23 cellular contexts compared by ENCODE assay signal in genomic region chr16:31131841-31132271, GRCh38. TPM values are rescaled to one million over a fixed set of nuclear protein-coding genes. Genes with fewer than 3 reads are reported as not detected.
DNase-seq lines count a peak whose midpoint lies in the region; ATAC-seq, FAIRE-seq and TF ChIP-seq lines count a peak whose summit lies in the region.
"Had no signal": no experiment of that assay in that cellular context is flagged by ENCODE, and none has a peak within 500 bp of the region (broad histone marks: within the 10 kb centered on the region; RNA-seq: fewer than 3 reads in every experiment).

No MANE protein-coding gene starts in this region.

- no peak overlapping the region for H3K9ac ChIP-seq in keratinocyte (ENCODE audit: control insufficient read depth, extremely low read depth, insufficient read depth, low read length)

- H3K4me3 ChIP-seq in Caco-2 (ENCODE audit: low read depth, low read length), result no peak overlapping the region
- no peak overlapping the region for H3K4me3 ChIP-seq in keratinocyte (ENCODE audit: control insufficient read depth in 2 of 3, extremely low read depth in 1 of 3, insufficient read depth in 2 of 3, low read depth in 1 of 3, low read length in 3 of 3)
- H3K4me3 ChIP-seq in prostate gland, result no peak overlapping the region
- H3K4me3 ChIP-seq: esophagus muscularis mucosa, upper lobe of right lung had no signal

- H3K36me3 ChIP-seq in Caco-2 (ENCODE audit: control insufficient read depth, insufficient read depth, low read length) (peaks cover 6% of the 10 kb centered on the region), keratinocyte (ENCODE audit: control insufficient read depth in 2 of 2, extremely low read depth in 1 of 2, insufficient read depth in 2 of 2, low read length in 2 of 2) (peaks cover 12 to 35% of the 10 kb centered on the region in 2 experiments), prostate gland (peaks cover 0 to 4% of the 10 kb centered on the region in 2 donors)

- FAIRE-seq in keratinocyte (lab: Jason Lieb, UNC), result no peak

- H3K36me3 Mint-ChIP-seq in Caco-2 (ENCODE audit: insufficient read depth, unreplicated experiment) (peaks cover 56% of the 10 kb centered on the region), WTC11 (peaks cover 31% of the 10 kb centered on the region)
- peaks cover 9% of the 10 kb centered on the region for H3K36me3 Mint-ChIP-seq in T-helper 2 cell treated with Interferon-gamma antibody and Interleukin-4, amounts not matched to agents 5 μg/mL and 100 μg/mL, for 36 hours (ENCODE audit: low read depth)

- no peak overlapping the region for H2AFZ ChIP-seq in keratinocyte (ENCODE audit: control insufficient read depth, low read length)

- no peaks in the 10 kb centered on the region for H3K27me3 Mint-ChIP-seq in Caco-2 (ENCODE audit: insufficient read depth, unreplicated experiment)
- H3K27me3 Mint-ChIP-seq in WTC11 (ENCODE audit: low read depth), result no peaks in the 10 kb centered on the region
- no peaks in the 10 kb centered on the region for H3K27me3 Mint-ChIP-seq in T-helper 2 cell treated with Interferon-gamma antibody and Interleukin-4, amounts not matched to agents 5 μg/mL and 100 μg/mL, for 36 hours (ENCODE audit: low read depth)
- H3K27me3 Mint-ChIP-seq: CD4-positive, CD25-positive, alpha-beta regulatory T cell; naive thymus-derived CD8-positive, alpha-beta T cell had no signal

- TF ChIP-seq POLR2A in prostate gland (IDR thresholded peaks at IDR 0.05), result no peak

- 54% methylated on average over 4 of the region's 5 CpGs for WGBS in prostate gland

- intact Hi-C loops in Caco-2 (cut with micrococcal nuclease; ENCODE audit: unreplicated experiment) (loop anchor here (1.0 to 10.0 kb wide), 3 partner anchors 10 to 323 kb away; partner anchors contain the start of genes ARMC5 and KAT8), prostate gland (cut with DNase I) (no loop called here)

- H3K4me2 ChIP-seq in keratinocyte (ENCODE audit: control insufficient read depth, extremely low read depth, insufficient read depth, low read depth, low read length), result peak overlapping the region; percentile 54

- H3K9me1 ChIP-seq in keratinocyte (ENCODE audit: control insufficient read depth, extremely low read depth, insufficient read depth, low read length), result peaks cover 7% of the 10 kb centered on the region

- H3K27ac ChIP-seq in keratinocyte (ENCODE audit: control insufficient read depth, insufficient read depth, low read length), result peak overlapping the region; percentile 49
- peak overlapping the region; percentile 92 to 94 for H3K27ac ChIP-seq in prostate gland
- H3K27ac ChIP-seq: esophagus muscularis mucosa, WERI-Rb-1 had no signal

- H3K9me3 ChIP-seq in Caco-2 (no peaks in the 10 kb centered on the region), keratinocyte (ENCODE audit: control insufficient read depth, low read depth, low read length) (no peaks in the 10 kb centered on the region), prostate gland (no peaks in the 10 kb centered on the region)
- H3K9me3 ChIP-seq: esophagus muscularis mucosa, upper lobe of right lung had no signal

- H3K4me3 Mint-ChIP-seq in Caco-2 (ENCODE audit: unreplicated experiment), result peak overlapping the region; percentile 76
- H3K4me3 Mint-ChIP-seq in WTC11, result no peak overlapping the region
- H3K4me3 Mint-ChIP-seq in T-helper 2 cell treated with Interferon-gamma antibody and Interleukin-4, amounts not matched to agents 5 μg/mL and 100 μg/mL, for 36 hours, result no peak overlapping the region
- H3K4me3 Mint-ChIP-seq: naive thymus-derived CD8-positive, alpha-beta T cell had no signal

- DNase-seq in Caco-2 (peak; percentile 63 to 88), WTC11 (ENCODE audit: low spot score) (no peak), keratinocyte (ENCODE audit: low read depth, low spot score) (no peak), prostate gland (ENCODE audit: low spot score) (no peak), RPMI8226 (no peak), NCI-H748 treated with DMSO at 0.1 percent for 48 hours (lab: John Stamatoyannopoulos, UW) (no peak)
- no peak for DNase-seq in T-helper 2 cell treated with Interferon-gamma antibody and Interleukin-4, amounts not matched to agents 5 μg/mL and 100 μg/mL, for 36 hours (ENCODE audit: low spot score)
- DNase-seq: activated naive CD4-positive, alpha-beta T cell treated with anti-CD3 and anti-CD28 coated beads, Interleukin-2, amount 50 U/mL, for 16 hours; activated T-cell treated with anti-CD3 and anti-CD28 coated beads, Interleukin-2, amount 50 U/mL, for 48 hours; CD4-positive, CD25-positive, alpha-beta regulatory T cell; cortex of kidney; DMS79; MM.1S; naive thymus-derived CD8-positive, alpha-beta T cell; NCI-H1694; SHP77; stimulated activated CD4-positive, alpha-beta T cell treated with anti-CD3 and anti-CD28 coated beads, Interleukin-12 subunit alpha, Interleukin-12 subunit beta, amount 100 ng/mL, for 4 hours; T-helper 1 cell; WERI-Rb-1 had no signal

- ATAC-seq in WTC11, result no peak
- ATAC-seq in SK-N-SH treated with all-trans-retinoic acid at 6 μM for 48 hours, result no peak
- ATAC-seq: upper lobe of right lung had no signal

- H4K20me1 ChIP-seq in keratinocyte (ENCODE audit: control insufficient read depth, extremely low read depth, insufficient read depth, low read length), result peaks cover 3% of the 10 kb centered on the region

- POLR2A ChIA-PET in Caco-2 (lab: Charles Lee) (interaction anchor here (1.0 to 3.2 kb wide), 4 partner anchors 10 to 58 kb away, joined by 3 to 35 read pairs (median 12); partner anchors contain the start of genes FUS, KAT8, ZNF646 and ZNF668), WTC11 (lab: Charles Lee) (interaction anchor here (1.5 to 2.2 kb wide), 2 partner anchors 14 to 58 kb away, joined by 6 to 18 read pairs; partner anchors contain the start of genes KAT8, ZNF646 and ZNF668)

- H3K79me2 ChIP-seq in keratinocyte (ENCODE audit: control insufficient read depth, insufficient read depth, low read length), result peaks cover 29% of the 10 kb centered on the region

- H3K27ac Mint-ChIP-seq in Caco-2 (ENCODE audit: unreplicated experiment), result peak overlapping the region; percentile 75
- peak overlapping the region; percentile 97; the same call in 1 of the 2 replicates for H3K27ac Mint-ChIP-seq in WTC11
- H3K27ac Mint-ChIP-seq in T-helper 2 cell treated with Interferon-gamma antibody and Interleukin-4, amounts not matched to agents 5 μg/mL and 100 μg/mL, for 36 hours, result no peak overlapping the region

- H3K4me1 ChIP-seq in Caco-2, result peaks cover 53% of the 10 kb centered on the region
- H3K4me1 ChIP-seq in keratinocyte (ENCODE audit: control insufficient read depth, extremely low read depth, insufficient read depth, low read length), result peaks cover 51% of the 10 kb centered on the region
- H3K4me1 ChIP-seq in prostate gland (replicated peaks), result peaks cover 38% of the 10 kb centered on the region

- no peak for TF ChIP-seq CTCF in Caco-2 (IDR thresholded peaks at IDR 0.05; ENCODE audit: insufficient read depth in 1 of 2, low read depth in 1 of 2, low read length in 1 of 2, severe bottlenecking in 1 of 2, unreplicated experiment in 1 of 2)
- no peak for TF ChIP-seq CTCF in WTC11 (IDR thresholded peaks at IDR 0.05)
- TF ChIP-seq CTCF in keratinocyte (optimal IDR thresholded peaks at IDR 0.05 in 1 of 3, IDR thresholded peaks at IDR 0.05 in 1 of 3, conservative IDR thresholded peaks at IDR 0.05 in 1 of 3; ENCODE audit: extremely low read depth in 1 of 3, insufficient read depth in 2 of 3, low read length in 3 of 3), result no peak
- TF ChIP-seq CTCF in prostate gland (IDR thresholded peaks at IDR 0.05), result no peak

- H3K27me3 ChIP-seq in Caco-2 (replicated peaks; ENCODE audit: control insufficient read depth, insufficient read depth, low read length) (no peaks in the 10 kb centered on the region), keratinocyte (ENCODE audit: control insufficient read depth, extremely low read depth, insufficient read depth, low read length) (no peaks in the 10 kb centered on the region), prostate gland (replicated peaks; ENCODE audit: insufficient read depth) (no peaks in the 10 kb centered on the region)
- H3K27me3 ChIP-seq: upper lobe of right lung had no signal

- CTCF ChIA-PET in Caco-2 (lab: Charles Lee) (interaction anchor here (1.3 to 2.8 kb wide), 3 partner anchors 11 to 328 kb away, joined by 3 to 30 read pairs (median 8); partner anchors contain the start of genes ARMC5 and KAT8), WTC11 (lab: Charles Lee) (interaction anchor here (3.3 kb wide), 1 partner anchor 10 kb away, joined by 25 read pairs; no protein-coding TSS in a partner anchor)

- BruUV-seq in Caco-2 (replicated peaks; lab: Mats Ljungman, UMichigan), result no TSS peak

- H3K4me1 Mint-ChIP-seq in Caco-2 (ENCODE audit: low read depth, unreplicated experiment) (peaks cover 43% of the 10 kb centered on the region), WTC11 (peaks cover 55% of the 10 kb centered on the region)
- peaks cover 3% of the 10 kb centered on the region for H3K4me1 Mint-ChIP-seq in T-helper 2 cell treated with Interferon-gamma antibody and Interleukin-4, amounts not matched to agents 5 μg/mL and 100 μg/mL, for 36 hours (ENCODE audit: low read depth)

- dilution Hi-C loops in keratinocyte (cut with MboI; ENCODE audit: extremely low pct_ligation_motif_present, low sequenced_read_pairs), result no loop called here

- H3K9me3 Mint-ChIP-seq in Caco-2 (ENCODE audit: unreplicated experiment), result no peaks in the 10 kb centered on the region
- no peaks in the 10 kb centered on the region for H3K9me3 Mint-ChIP-seq in WTC11
- no peaks in the 10 kb centered on the region for H3K9me3 Mint-ChIP-seq in T-helper 2 cell treated with Interferon-gamma antibody and Interleukin-4, amounts not matched to agents 5 μg/mL and 100 μg/mL, for 36 hours
- H3K9me3 Mint-ChIP-seq: naive thymus-derived CD8-positive, alpha-beta T cell had no signal

RNA-seq across cellular contexts. Expression of gene PRSS8, which starts 3.7 kb away (rescaled TPM):
- total RNA-seq in Caco-2 (2022) (237 and 271 TPM in 2 replicates), WTC11 (2021) (78.8 to 127 TPM (median 127 TPM) in 3 replicates), prostate gland (100 to 1,000 TPM in 1 of 2 donors, 10 to 100 TPM in 1; 29.9 to 118 TPM)
- 31.2 to 65.3 TPM (median 46.4 TPM) in 3 replicates for polyA plus RNA-seq in keratinocyte
- polyA plus RNA-seq in keratinocyte (2011; ENCODE audit: low read depth), result 98.4 TPM
- polyA plus RNA-seq in keratinocyte (2011; cell fraction: cytosol; rRNA removed), result 29.2 and 43.2 TPM in 2 replicates
- 130 and 172 TPM in 2 replicates for polyA plus RNA-seq in keratinocyte (2011; cell fraction: nucleus; rRNA removed)
- polyA plus RNA-seq in keratinocyte (2012; ENCODE audit: low replicate concordance), result 48.9 and 381 TPM in 2 replicates
- 41.0 to 94.3 TPM (median 74.2 TPM) in 3 replicates for polyA minus RNA-seq in keratinocyte
- 89.6 TPM for polyA minus RNA-seq in keratinocyte (2011; cell fraction: cytosol; rRNA and poly(A)+ RNA removed)
- polyA minus RNA-seq in keratinocyte (2011; cell fraction: nucleus; rRNA and poly(A)+ RNA removed), result 113 and 118 TPM in 2 replicates
- total RNA-seq: CD4-positive, CD25-positive, alpha-beta regulatory T cell; naive thymus-derived CD8-positive, alpha-beta T cell; NCI-H460 had no signal
- polyA plus RNA-seq: CD4-positive, CD25-positive, alpha-beta regulatory T cell; naive thymus-derived CD8-positive, alpha-beta T cell had no signal

RNA-seq across cellular contexts. Expression of gene KAT8, which starts 14.4 kb away (rescaled TPM):
- 46.2 and 50.2 TPM in 2 replicates for total RNA-seq in Caco-2 (2022)
- total RNA-seq in WTC11 (2021), result 65.7 to 70.8 TPM (median 69.8 TPM) in 3 replicates
- polyA plus RNA-seq in keratinocyte, result 25.9 to 26.4 TPM (median 26.1 TPM) in 3 replicates
- 21.1 TPM for polyA plus RNA-seq in keratinocyte (2011; ENCODE audit: low read depth)
- polyA plus RNA-seq in keratinocyte (2011; cell fraction: cytosol; rRNA removed), result 16.3 and 17.4 TPM in 2 replicates
- 40.6 and 41.8 TPM in 2 replicates for polyA plus RNA-seq in keratinocyte (2011; cell fraction: nucleus; rRNA removed)
- 20.1 and 28.2 TPM in 2 replicates for polyA plus RNA-seq in keratinocyte (2012; ENCODE audit: low replicate concordance)
- 13.0 to 20.1 TPM (median 15.9 TPM) in 3 replicates for polyA minus RNA-seq in keratinocyte
- polyA minus RNA-seq in keratinocyte (2011; cell fraction: cytosol; rRNA and poly(A)+ RNA removed), result 17.3 TPM
- 9.5 and 13.0 TPM in 2 replicates for polyA minus RNA-seq in keratinocyte (2011; cell fraction: nucleus; rRNA and poly(A)+ RNA removed)
- total RNA-seq in prostate gland, result 100 to 1,000 TPM in 1 of 2 donors, 10 to 100 TPM in 1; 92.6 to 115 TPM

RNA-seq across cellular contexts. Expression of gene PRSS36, which starts 18.0 kb away (rescaled TPM):
- total RNA-seq in Caco-2 (2022), result 1.4 and 1.6 TPM in 2 replicates
- 0.48 to 1.5 TPM (median 1.3 TPM) in 3 replicates for total RNA-seq in WTC11 (2021)
- polyA plus RNA-seq in keratinocyte, result 0.08 to 0.95 TPM (median 0.43 TPM) in 3 replicates
- polyA plus RNA-seq in keratinocyte (2011; ENCODE audit: low read depth), result not detected
- 0.21 and 0.42 TPM in 2 replicates for polyA plus RNA-seq in keratinocyte (2011; cell fraction: cytosol; rRNA removed)
- polyA plus RNA-seq in keratinocyte (2011; cell fraction: nucleus; rRNA removed), result 0.28 and 0.39 TPM in 2 replicates
- polyA plus RNA-seq in keratinocyte (2012; ENCODE audit: low replicate concordance), result 0.31 and 3.0 TPM in 2 replicates
- polyA minus RNA-seq in keratinocyte, result 0.26 TPM in 1 of 3 replicates, not detected in the others
- polyA minus RNA-seq in keratinocyte (2011; cell fraction: cytosol; rRNA and poly(A)+ RNA removed), result 3.5 TPM
- not detected in 2 replicates for polyA minus RNA-seq in keratinocyte (2011; cell fraction: nucleus; rRNA and poly(A)+ RNA removed)
- 1 to 10 TPM; 4.3 to 4.7 TPM for total RNA-seq in prostate gland
- total RNA-seq: NCI-H460 had no signal

RNA-seq across cellular contexts. Expression of gene BCKDK, which starts 23.7 kb away (rescaled TPM):
- 30.5 and 34.1 TPM in 2 replicates for total RNA-seq in Caco-2 (2022)
- 58.3 to 71.3 TPM (median 69.3 TPM) in 3 replicates for total RNA-seq in WTC11 (2021)
- polyA plus RNA-seq in keratinocyte, result 17.2 to 35.7 TPM (median 19.9 TPM) in 3 replicates
- 6.6 TPM for polyA plus RNA-seq in keratinocyte (2011; ENCODE audit: low read depth)
- polyA plus RNA-seq in keratinocyte (2011; cell fraction: cytosol; rRNA removed), result 20.0 and 36.7 TPM in 2 replicates
- polyA plus RNA-seq in keratinocyte (2011; cell fraction: nucleus; rRNA removed), result 16.4 and 20.7 TPM in 2 replicates
- 30.4 and 38.5 TPM in 2 replicates for polyA plus RNA-seq in keratinocyte (2012; ENCODE audit: low replicate concordance)
- 15.3 to 56.4 TPM (median 16.2 TPM) in 3 replicates for polyA minus RNA-seq in keratinocyte
- 32.4 TPM for polyA minus RNA-seq in keratinocyte (2011; cell fraction: cytosol; rRNA and poly(A)+ RNA removed)
- 7.4 and 9.0 TPM in 2 replicates for polyA minus RNA-seq in keratinocyte (2011; cell fraction: nucleus; rRNA and poly(A)+ RNA removed)
- total RNA-seq in prostate gland, result 10 to 100 TPM; 78.5 to 80.6 TPM

RNA-seq across cellular contexts. Expression of gene VKORC1, which starts 37.3 kb away (rescaled TPM):
- total RNA-seq in Caco-2 (2022) (61.3 and 61.4 TPM in 2 replicates), WTC11 (2021) (85.7 to 114 TPM (median 110 TPM) in 3 replicates), prostate gland (100 to 1,000 TPM; 106 to 175 TPM)
- 73.6 to 118 TPM (median 96.1 TPM) in 3 replicates for polyA plus RNA-seq in keratinocyte
- polyA plus RNA-seq in keratinocyte (2011; ENCODE audit: low read depth), result 4.4 TPM
- 92.3 and 99.5 TPM in 2 replicates for polyA plus RNA-seq in keratinocyte (2011; cell fraction: cytosol; rRNA removed)
- 65.3 and 73.1 TPM in 2 replicates for polyA plus RNA-seq in keratinocyte (2011; cell fraction: nucleus; rRNA removed)
- polyA plus RNA-seq in keratinocyte (2012; ENCODE audit: low replicate concordance), result 66.2 and 66.8 TPM in 2 replicates
- polyA minus RNA-seq in keratinocyte, result 70.2 to 111 TPM (median 76.4 TPM) in 3 replicates
- 56.4 TPM for polyA minus RNA-seq in keratinocyte (2011; cell fraction: cytosol; rRNA and poly(A)+ RNA removed)
- 16.5 and 21.4 TPM in 2 replicates for polyA minus RNA-seq in keratinocyte (2011; cell fraction: nucleus; rRNA and poly(A)+ RNA removed)

Comparison
In these comparisons a context has a peak if more than half of its experiments do, and no peak if none do; other contexts are left out.
1. DNase-seq: peak in Caco-2 (2 of 2); none in WTC11 (single experiment), keratinocyte (single experiment), prostate gland (single experiment), RPMI8226 (single experiment), NCI-H748 treated with DMSO at 0.1 percent for 48 hours (single experiment) and T-helper 2 cell treated with Interferon-gamma antibody and Interleukin-4, amounts not matched to agents 5 μg/mL and 100 μg/mL, for 36 hours (single experiment).